Comparison of ENCODE assay signal across 8 cellular contexts in genomic region chr3:169769287-169770181, GRCh38. TPM values are rescaled to one million over a fixed set of nuclear protein-coding genes. Genes with fewer than 3 reads are reported as not detected.
A peak's percentile ranks its signal among the peaks of the same experiment; 100 is the strongest.
DNase-seq lines count a peak whose midpoint lies in the region; ATAC-seq and TF ChIP-seq lines count a peak whose summit lies in the region.

TSS of gene ACTRT3 (minus strand) at chr3:169769561. CDS start at chr3:169769520, 41 bp downstream.

- peaks cover 23% of the 10 kb centered on the region for H3K4me1 Mint-ChIP-seq in nephron

- peak within 1 kb of the TSS; percentile 94 to 96 (median 95) for H3K27ac Mint-ChIP-seq in nephron

- H3K36me3 Mint-ChIP-seq in nephron (ENCODE audit: low read depth): peaks cover 11% of the 10 kb centered on the region

- intact Hi-C loops in Panc1 (cut with micrococcal nuclease; ENCODE audit: unreplicated experiment): no loop called here

- TF ChIP-seq CTCF in Panc1 (IDR thresholded peaks at IDR 0.05) (no peak), foreskin fibroblast (IDR thresholded peaks at IDR 0.05; ENCODE audit: low read depth, low read length) (no peak), nephron (IDR thresholded peaks at IDR 0.05; ENCODE audit: unreplicated experiment in 3 of 3) (no peak)

- no peaks in the 10 kb centered on the region for H3K27me3 Mint-ChIP-seq in nephron (ENCODE audit: low read depth)

- in situ Hi-C loops in ACHN (cut with HindIII; ENCODE audit: low pct_ligation_motif_present, low pct_unique_long_range_greater_than_20kb, low sequenced_read_pairs): no loop called here
- in situ Hi-C loops in Panc1 (cut with HindIII; ENCODE audit: low pct_unique_long_range_greater_than_20kb, low sequenced_read_pairs): no loop called here

- CTCF ChIA-PET in Panc1 (lab: Charles Lee): no interaction called here

- ATAC-seq in GM19043 (IDR thresholded peaks at IDR 0.05; ENCODE audit: low read depth, unreplicated experiment): peak; percentile 26
- ATAC-seq in HG03442 (IDR thresholded peaks at IDR 0.05; ENCODE audit: unreplicated experiment): peak; percentile 28
- peak; percentile 5; the same call in 1 of the 2 replicates for ATAC-seq in Panc1

- H3K4me1 ChIP-seq in Panc1 (ENCODE audit: control insufficient read depth, insufficient read depth, low read length): peaks cover 6% of the 10 kb centered on the region

- POLR2A ChIA-PET in Panc1 (lab: Charles Lee): interaction anchor here (0.5 to 0.6 kb wide), 3 partner anchors 281 to 679 kb away, joined by 3 to 11 read pairs (median 4); no protein-coding TSS in a partner anchor

- DNase-seq in ACHN (peak; percentile 54), Panc1 (ENCODE audit: low read depth, low spot score) (no peak), foreskin fibroblast (peak; percentile 69 to 86), stromal cell of bone marrow (ENCODE audit: low read depth) (peak; percentile 43)
- DNase-seq in activated effector memory CD4-positive, alpha-beta T cell treated with anti-CD3 and anti-CD28 coated beads, Interleukin-2, amount 50 U/mL, for 16 hours: peak; percentile 87

- peaks cover 10% of the 10 kb centered on the region for H3K9me3 Mint-ChIP-seq in nephron

- H3K36me3 ChIP-seq in Panc1 (ENCODE audit: control insufficient read depth, insufficient read depth, low read length): peaks cover 4% of the 10 kb centered on the region; the same call in 1 of the 2 replicates

- H3K4me3 ChIP-seq in Panc1 (ENCODE audit: low read depth in 2 of 2, low read length in 2 of 2) (peak within 1 kb of the TSS; percentile 43 to 91), foreskin fibroblast (ENCODE audit: low read depth in 1 of 2, low read length in 2 of 2) (peak within 1 kb of the TSS; percentile 87 to 89)

- H3K27me3 ChIP-seq in Panc1 (ENCODE audit: control insufficient read depth, insufficient read depth, low read length): no peaks in the 10 kb centered on the region

- no peaks in the 10 kb centered on the region for H3K9me3 ChIP-seq in Panc1 (ENCODE audit: control insufficient read depth, insufficient read depth, low read depth, low read length)

- peak within 1 kb of the TSS; percentile 55 for H3K27ac ChIP-seq in Panc1 (ENCODE audit: low read length)

- no TSS peak for BruUV-seq in Panc1 (replicated peaks; lab: Mats Ljungman, UMichigan)

- H3K4me3 Mint-ChIP-seq in nephron: peak within 1 kb of the TSS; percentile 93 to 98 (median 94)

RNA-seq across cellular contexts. Expression of gene ACTRT3, which starts in this region (rescaled TPM):
- 1.7 TPM for total RNA-seq in Panc1 (2021; ENCODE audit: unreplicated experiment)
- 2.4 TPM for polyA plus RNA-seq in Panc1 (2012; ENCODE audit: insufficient read length)
